In the genomic region with DNA sequence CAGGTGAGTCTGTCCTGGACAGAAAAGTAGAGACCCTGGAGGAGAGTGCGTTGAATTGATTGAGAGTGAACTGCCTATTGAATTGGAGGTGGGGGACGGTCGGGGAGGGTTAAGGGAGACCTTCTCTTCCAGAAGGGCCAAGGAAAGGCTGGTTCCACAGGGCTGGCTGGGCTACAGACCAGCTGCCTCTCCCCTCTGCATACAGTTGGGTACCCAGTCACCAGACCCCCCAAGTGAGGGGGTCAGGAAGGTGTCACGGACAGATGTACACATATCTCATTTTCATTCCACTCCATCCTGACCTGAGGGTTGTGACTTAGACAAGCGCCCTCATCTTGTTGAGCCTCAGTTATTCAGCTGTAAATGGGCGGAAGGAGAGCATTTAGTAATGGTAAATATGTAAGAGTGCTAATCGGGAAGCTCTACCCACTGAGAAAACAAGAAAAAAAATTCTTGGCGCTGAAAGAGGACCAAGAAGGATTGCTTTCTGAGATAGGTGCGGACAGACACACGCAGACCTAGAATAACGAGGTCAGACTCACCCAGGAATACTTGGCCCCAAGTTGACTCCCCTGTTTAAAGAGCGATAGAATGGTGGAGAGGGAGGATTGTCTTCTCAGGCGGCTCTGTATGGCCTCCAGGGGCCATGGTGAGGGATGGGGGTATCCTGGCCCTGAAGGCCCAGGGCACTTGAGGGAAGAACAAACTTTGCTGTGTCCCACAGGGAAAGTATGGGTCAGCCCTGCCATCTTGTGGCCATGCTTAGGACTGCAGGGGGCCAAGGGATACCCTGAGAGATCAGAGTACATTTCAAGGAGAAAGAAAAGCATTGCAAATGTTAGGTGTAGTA, we compare ENCODE assay signal across 8 cellular contexts. TPM values are rescaled to one million over a fixed set of nuclear protein-coding genes. Genes with fewer than 3 reads are reported as not detected.
A peak's percentile ranks its signal among the peaks of the same experiment; 100 is the strongest.
DNase-seq lines count a peak whose midpoint lies in the region; ATAC-seq and TF ChIP-seq lines count a peak whose summit lies in the region.

No MANE protein-coding gene starts in this region.

- no peak overlapping the region for H3K4me3 ChIP-seq in cardiac muscle cell
- H3K4me3 ChIP-seq in psoas muscle: no peak overlapping the region

- H3K4me1 ChIP-seq in cardiac muscle cell (ENCODE audit: low read depth): no peaks in the 10 kb centered on the region
- H3K4me1 ChIP-seq in psoas muscle: no peaks in the 10 kb centered on the region

- TF ChIP-seq CTCF in cardiac muscle cell (IDR thresholded peaks at IDR 0.05; ENCODE audit: low read depth, low read length) (peak; percentile 98), psoas muscle (IDR thresholded peaks at IDR 0.05) (peak; percentile 73)

- CTCF ChIA-PET in activated naive CD4-positive, alpha-beta T cell treated with anti-CD3 and anti-CD28 coated beads for 36 hours (lab: Charles Lee): interaction anchor here (0.8 to 2.0 kb wide), 3 partner anchors 42 to 136 kb away, joined by 3 to 8 read pairs (median 5); no protein-coding TSS in a partner anchor

- no peaks in the 10 kb centered on the region for H3K27me3 Mint-ChIP-seq in activated naive CD4-positive, alpha-beta T cell treated with anti-CD3 and anti-CD28 coated beads for 36 hours (ENCODE audit: low read depth)

- intact Hi-C loops in activated naive CD4-positive, alpha-beta T cell treated with anti-CD3 and anti-CD28 coated beads for 36 hours (cut with micrococcal nuclease): loop anchor here (1.0 to 5.0 kb wide), 3 partner anchors 38 to 472 kb away; no protein-coding TSS in a partner anchor
- intact Hi-C loops in psoas muscle (cut with DNase I): loop anchor here in 1 of 2 donors (5.0 kb wide), 1 partner anchor 132 kb away; no protein-coding TSS in a partner anchor

- no peaks in the 10 kb centered on the region for H3K4me1 Mint-ChIP-seq in activated naive CD4-positive, alpha-beta T cell treated with anti-CD3 and anti-CD28 coated beads for 36 hours (ENCODE audit: low read depth)

- no peaks in the 10 kb centered on the region for H3K36me3 ChIP-seq in cardiac muscle cell
- no peaks in the 10 kb centered on the region for H3K36me3 ChIP-seq in psoas muscle (ENCODE audit: insufficient read depth in 1 of 2, low read depth in 1 of 2)

- DNase-seq in C1 segment of cervical spinal cord (lab: John Stamatoyannopoulos, UW) (peak in 9 of 14 donors; percentile 14 to 54 (median 29)), NCI-H2227 treated with DMSO at 0.1 percent for 48 hours (lab: John Stamatoyannopoulos, UW) (peak; percentile 28), cardiac muscle cell (ENCODE audit: low read depth in 1 of 2, low spot score in 1 of 2) (peak; percentile 80), psoas muscle (peak; percentile 42 to 72), occipital lobe (lab: John Stamatoyannopoulos, UW) (no peak)
- peak; percentile 67 for DNase-seq in activated naive CD4-positive, alpha-beta T cell treated with anti-CD3 and anti-CD28 coated beads for 36 hours

- H3K27ac ChIP-seq in cardiac muscle cell (no peak overlapping the region), psoas muscle (no peak overlapping the region)

- H3K27me3 ChIP-seq in cardiac muscle cell (peaks cover 3% of the 10 kb centered on the region), psoas muscle (ENCODE audit: insufficient read depth in 3 of 3, low read length in 2 of 3) (no peaks in the 10 kb centered on the region)

- no peak overlapping the region for H3K27ac Mint-ChIP-seq in activated naive CD4-positive, alpha-beta T cell treated with anti-CD3 and anti-CD28 coated beads for 36 hours

- no peaks in the 10 kb centered on the region for H3K9me3 ChIP-seq in cardiac muscle cell (ENCODE audit: low read depth)
- H3K9me3 ChIP-seq in psoas muscle: no peaks in the 10 kb centered on the region

- ATAC-seq in GM18858 (IDR thresholded peaks at IDR 0.05; ENCODE audit: unreplicated experiment): peak; percentile 90
- peak; percentile 94 for ATAC-seq in HG02938 (IDR thresholded peaks at IDR 0.05; ENCODE audit: unreplicated experiment)
- peak; percentile 37 to 78 (median 70) for ATAC-seq in psoas muscle

- peaks cover 1% of the 10 kb centered on the region for H3K9me3 Mint-ChIP-seq in activated naive CD4-positive, alpha-beta T cell treated with anti-CD3 and anti-CD28 coated beads for 36 hours

- H3K4me3 Mint-ChIP-seq in activated naive CD4-positive, alpha-beta T cell treated with anti-CD3 and anti-CD28 coated beads for 36 hours: no peak overlapping the region

- 73 to 77% (median 76%) methylated on average over 13 of the region's 13 CpGs for WGBS in psoas muscle, 3 donors

- H3K36me3 Mint-ChIP-seq in activated naive CD4-positive, alpha-beta T cell treated with anti-CD3 and anti-CD28 coated beads for 36 hours (ENCODE audit: low read depth): no peaks in the 10 kb centered on the region

RNA-seq across cellular contexts. Expression of a gene that starts 7.2 kb away (rescaled TPM):
- not detected for total RNA-seq in activated naive CD4-positive, alpha-beta T cell treated with anti-CD3 and anti-CD28 coated beads for 36 hours
- not detected in 2 replicates for total RNA-seq in cardiac muscle cell
- polyA plus RNA-seq in cardiac muscle cell: not detected in 2 replicates
- total RNA-seq in psoas muscle: not detected
- polyA plus RNA-seq in psoas muscle: not detected
- not detected for total RNA-seq in occipital lobe
